In genomic region chr9:89787595-89787994, GRCh38 we compare ENCODE assay signal across 7 cellular contexts.
"Had no signal": no experiment of that assay in that cellular context is flagged by ENCODE, and none has a peak within 500 bp of the region (broad histone marks: within the 10 kb centered on the region; RNA-seq: fewer than 3 reads in every experiment).

No MANE protein-coding gene starts in this region.

- FAIRE-seq: G401.6, GM12878, GM12892, GM18507, GM19239 had no signal

- DNase-seq: GDM1, GF-D8 had no signal

- H3K4me3 ChIP-seq: GM12878 had no signal

- ATAC-seq: GM12878 had no signal
